In genomic region chr2:225052703-225053102, GRCh38 we compare ENCODE assay signal across 10 cellular contexts. TPM values are rescaled to one million over a fixed set of nuclear protein-coding genes. Genes with fewer than 3 reads are reported as not detected.
DNase-seq lines count a peak whose midpoint lies in the region; ATAC-seq and TF ChIP-seq lines count a peak whose summit lies in the region.
"Had no signal": no experiment of that assay in that cellular context is flagged by ENCODE, and none has a peak within 500 bp of the region (broad histone marks: within the 10 kb centered on the region; RNA-seq: fewer than 3 reads in every experiment).

No MANE protein-coding gene starts in this region.

- TF ChIP-seq CTCF in BE2C (IDR thresholded peaks at IDR 0.05; ENCODE audit: low read depth, low read length): no peak

- H3K27me3 ChIP-seq in BE2C: peaks cover 6% of the 10 kb centered on the region; the same call in 1 of the 2 replicates
- H3K27me3 ChIP-seq: transverse colon had no signal

- in situ Hi-C loops in KBM-7 (cut with MboI; ENCODE audit: low pct_unique_long_range_greater_than_20kb, low sequenced_read_pairs): no loop called here

- no peaks in the 10 kb centered on the region for H3K4me1 ChIP-seq in BE2C
- H3K4me1 ChIP-seq: transverse colon had no signal

- DNase-seq in DMS153 (lab: John Stamatoyannopoulos, UW): peak; percentile 55
- DNase-seq in DMS153 treated with DMSO at 0.1 percent for 48 hours (lab: John Stamatoyannopoulos, UW; ENCODE audit: unreplicated experiment): no peak
- peak; percentile 8 for DNase-seq in KBM-7
- no peak for DNase-seq in left colon
- no peak for DNase-seq in ecto neural progenitor cell (ENCODE audit: low spot score)
- DNase-seq in kidney tubule cell (ENCODE audit: low spot score): no peak
- no peak for DNase-seq in BE2C
- DNase-seq: NCI-H1694, transverse colon had no signal

- ATAC-seq in GM21717 (IDR thresholded peaks at IDR 0.05; ENCODE audit: unreplicated experiment) (peak; percentile 88), left colon (peak; percentile 33)

- no peaks in the 10 kb centered on the region for H3K9me3 ChIP-seq in BE2C
- H3K9me3 ChIP-seq: transverse colon had no signal

- H3K4me3 ChIP-seq in BE2C (ENCODE audit: low read depth, low read length): no peak overlapping the region
- H3K4me3 ChIP-seq: transverse colon had no signal

- intact Hi-C loops in left colon (cut with DNase I, micrococcal nuclease): no loop called here

- no peaks in the 10 kb centered on the region for H3K36me3 ChIP-seq in BE2C
- H3K36me3 ChIP-seq: transverse colon had no signal

RNA-seq across cellular contexts. Expression of gene DOCK10, which starts 10.4 kb away (rescaled TPM):
- total RNA-seq in left colon: 10 to 100 TPM; 11.9 to 14.0 TPM
- 0.52 TPM for polyA plus RNA-seq in BE2C (2012; ENCODE audit: insufficient read depth, insufficient read length, low read depth)

Comparison
In these comparisons a context has a peak if more than half of its experiments do, and no peak if none do; other contexts are left out.
1. DNase-seq: peak in DMS153 (single experiment) and KBM-7 (single experiment); none in DMS153 treated with DMSO at 0.1 percent for 48 hours (single experiment), left colon (0 of 2), ecto neural progenitor cell (single experiment), kidney tubule cell (single experiment) and BE2C (single experiment).